ENCODE assay signal across 35 cellular contexts in the genomic region with DNA sequence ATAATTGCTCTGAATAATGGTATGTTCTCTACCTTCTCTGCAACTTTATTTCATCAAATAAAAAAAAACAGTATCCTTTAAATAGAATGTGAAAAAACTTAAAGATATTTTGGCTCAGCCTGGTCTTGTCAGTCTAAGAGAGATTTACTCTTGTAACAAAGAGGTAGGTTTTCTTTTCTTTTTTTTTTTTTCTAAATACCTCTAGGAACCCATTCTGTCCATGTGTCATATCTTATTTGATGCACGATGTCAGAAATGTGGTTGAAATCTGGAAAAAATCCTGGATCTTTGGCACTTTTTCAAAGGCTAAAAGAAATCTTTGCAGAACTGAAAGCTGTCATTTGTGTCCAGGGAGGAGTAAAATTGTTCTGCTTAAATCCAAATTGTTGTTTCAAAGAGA. TPM values are rescaled to one million over a fixed set of nuclear protein-coding genes. Genes with fewer than 3 reads are reported as not detected.
"Had no signal": no experiment of that assay in that cellular context is flagged by ENCODE, and none has a peak within 500 bp of the region (broad histone marks: within the 10 kb centered on the region; RNA-seq: fewer than 3 reads in every experiment).

No MANE protein-coding gene starts in this region.

- H3K9me3 ChIP-seq: ascending aorta, Peyer's patch, SJSA1 had no signal

- H3K9me3 Mint-ChIP-seq: activated CD4-positive, alpha-beta memory T cell treated with anti-CD3 and anti-CD28 coated beads, Interleukin-2, amount 10 ng/mL, durations not matched to agents 7 days and 5 days; activated naive CD8-positive, alpha-beta T cell treated with anti-CD3 and anti-CD28 coated beads for 36 hours; activated T-cell treated with anti-CD3 and anti-CD28 coated beads, Interleukin-2, amount 50 U/mL, for 72 hours; activated T-helper 17 cell treated with anti-CD3 and anti-CD28 coated beads, Interleukin-2, amount 50 U/mL, for 72 hours; central memory CD8-positive, alpha-beta T cell had no signal

- H3K4me3 ChIP-seq: ascending aorta, cardiac muscle cell, Peyer's patch, SJSA1 had no signal

- H3K27me3 ChIP-seq: ascending aorta, Peyer's patch, SJSA1 had no signal

- H3K4me1 ChIP-seq: ascending aorta, Peyer's patch, SJSA1 had no signal

- H3K9ac ChIP-seq: KMS-11 had no signal

- H3K4me2 ChIP-seq: KMS-11 had no signal

- H3K27ac Mint-ChIP-seq: activated CD4-positive, alpha-beta memory T cell treated with anti-CD3 and anti-CD28 coated beads, Interleukin-2, amount 10 ng/mL, durations not matched to agents 7 days and 5 days; activated naive CD8-positive, alpha-beta T cell treated with anti-CD3 and anti-CD28 coated beads for 36 hours; activated T-cell treated with anti-CD3 and anti-CD28 coated beads, Interleukin-2, amount 50 U/mL, for 72 hours; activated T-helper 17 cell treated with anti-CD3 and anti-CD28 coated beads, Interleukin-2, amount 50 U/mL, for 72 hours had no signal

- H3K27ac ChIP-seq: ascending aorta, cardiac muscle cell, KMS-11, Peyer's patch, SJSA1, WERI-Rb-1 had no signal

- DNase-seq: activated CD4-positive, alpha-beta memory T cell treated with anti-CD3 and anti-CD28 coated beads, Interleukin-2, amount 10 ng/mL, durations not matched to agents 7 days and 5 days; activated CD4-positive, alpha-beta T cell treated with anti-CD3 and anti-CD28 coated beads for 1 hour; activated CD4-positive, alpha-beta T cell treated with anti-CD3 and anti-CD28 coated beads for 48 hours; activated CD4-positive, CD25-positive, alpha-beta regulatory T cell; activated effector memory CD4-positive, alpha-beta T cell treated with anti-CD3 and anti-CD28 coated beads, Interleukin-2, amount 50 U/mL, for 16 hours; activated naive CD4-positive, alpha-beta T cell; activated naive CD4-positive, alpha-beta T cell treated with anti-CD3 and anti-CD28 coated beads, Interleukin-2, amount 50 U/mL, for 16 hours; activated naive CD8-positive, alpha-beta T cell treated with anti-CD3 and anti-CD28 coated beads for 36 hours; activated T-cell treated with anti-CD3 and anti-CD28 coated beads, Interleukin-2, amount 50 U/mL, for 1 hour; activated T-cell treated with anti-CD3 and anti-CD28 coated beads, Interleukin-2, amount 50 U/mL, for 72 hours; amygdala; MM.1S; MV-4-11; NCI-H1092; NCI-H1436 treated with DMSO at 0.1 percent for 48 hours; NCI-H1694 treated with DMSO at 0.1 percent for 48 hours; NCI-H2029; NCI-H345; NCI-H524 treated with DMSO at 0.1 percent for 48 hours; PC-3; Peyer's patch; RPMI8226; SHP77 treated with DMSO at 0.1 percent for 48 hours; T1000; WERI-Rb-1 had no signal

- H3K4me1 Mint-ChIP-seq: activated CD4-positive, alpha-beta memory T cell treated with anti-CD3 and anti-CD28 coated beads, Interleukin-2, amount 10 ng/mL, durations not matched to agents 7 days and 5 days; activated naive CD8-positive, alpha-beta T cell treated with anti-CD3 and anti-CD28 coated beads for 36 hours; activated T-helper 17 cell treated with anti-CD3 and anti-CD28 coated beads, Interleukin-2, amount 50 U/mL, for 72 hours; central memory CD8-positive, alpha-beta T cell had no signal

- H3K36me3 Mint-ChIP-seq: activated naive CD8-positive, alpha-beta T cell treated with anti-CD3 and anti-CD28 coated beads for 36 hours had no signal

- H3K4me3 Mint-ChIP-seq: activated CD4-positive, alpha-beta memory T cell treated with anti-CD3 and anti-CD28 coated beads, Interleukin-2, amount 10 ng/mL, durations not matched to agents 7 days and 5 days; activated naive CD8-positive, alpha-beta T cell treated with anti-CD3 and anti-CD28 coated beads for 36 hours; activated T-cell treated with anti-CD3 and anti-CD28 coated beads, Interleukin-2, amount 50 U/mL, for 72 hours; activated T-helper 17 cell treated with anti-CD3 and anti-CD28 coated beads, Interleukin-2, amount 50 U/mL, for 72 hours; central memory CD8-positive, alpha-beta T cell had no signal

- H3K36me3 ChIP-seq: ascending aorta, cardiac muscle cell, Peyer's patch, SJSA1, WERI-Rb-1 had no signal

- ATAC-seq: activated T-cell treated with anti-CD3 and anti-CD28 coated beads, Interleukin-2, amount 50 U/mL, for 72 hours; activated T-helper 17 cell treated with anti-CD3 and anti-CD28 coated beads, Interleukin-2, amount 50 U/mL, for 72 hours; PC-3 had no signal

RNA-seq across cellular contexts. Expression of a gene that starts 17.3 kb away (rescaled TPM):
- total RNA-seq: activated CD4-positive, alpha-beta memory T cell treated with anti-CD3 and anti-CD28 coated beads, Interleukin-2, amount 10 ng/mL, durations not matched to agents 7 days and 5 days; activated CD8-positive, alpha-beta memory T cell treated with anti-CD3 and anti-CD28 coated beads for 36 hours; activated naive CD8-positive, alpha-beta T cell treated with anti-CD3 and anti-CD28 coated beads for 36 hours; activated T-cell treated with anti-CD3 and anti-CD28 coated beads, Interleukin-2, amount 50 U/mL, for 72 hours; activated T-helper 17 cell treated with anti-CD3 and anti-CD28 coated beads, Interleukin-2, amount 50 U/mL, for 72 hours; ascending aorta; NCI-H460; Peyer's patch; T-helper 1 cell treated with Interleukin-12 subunit alpha and Interleukin-12 subunit beta and Interleukin-4 antibody, amounts not matched to agents 30 ng/mL and 1 ng/mL, for 36 hours; T-helper 2 cell treated with Interferon-gamma antibody and Interleukin-4, amounts not matched to agents 100 ng/mL and 5 ng/mL, for 36 hours had no signal

RNA-seq across cellular contexts. Expression of a gene that starts 51.8 kb away (rescaled TPM):
- total RNA-seq: ascending aorta had no signal
